3 cellular contexts compared by ENCODE assay signal in the genomic region with DNA sequence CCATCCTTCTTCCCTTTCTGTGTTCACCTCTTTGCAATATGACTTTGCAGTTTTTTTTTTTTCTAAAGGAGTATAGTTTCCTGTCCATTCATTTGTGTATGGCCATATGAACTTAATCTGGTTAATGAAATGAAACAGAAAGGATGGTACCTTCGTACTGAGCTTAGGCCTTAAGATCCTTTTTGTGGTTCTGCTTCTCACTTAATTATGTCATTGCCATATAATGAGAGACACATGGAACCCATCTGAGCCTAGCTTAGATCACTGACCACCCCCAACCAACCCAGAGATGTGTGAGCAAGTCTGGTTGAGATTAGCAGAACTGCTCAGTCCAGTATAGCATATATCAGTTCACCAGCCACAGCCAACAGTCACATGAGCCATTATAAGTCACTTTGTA.
TF ChIP-seq lines count a peak whose summit lies in the region.

No MANE protein-coding gene starts in this region.

TF ChIP-seq in SK-N-SH, 30 proteins besides CTCF, POLR2A, EP300 and RAD21 (continued from another document):
- no peak for TF ChIP-seq ELF1 (IDR thresholded peaks at IDR 0.05)
TF ChIP-seq in SK-N-SH: peak in this region for 0.

TF ChIP-seq in SK-N-SH treated with all-trans-retinoic acid at 6 μM for 48 hours, 23 proteins besides CTCF, POLR2A, EP300 and RAD21 (continued from another document):
- TF ChIP-seq, protein P1, sequence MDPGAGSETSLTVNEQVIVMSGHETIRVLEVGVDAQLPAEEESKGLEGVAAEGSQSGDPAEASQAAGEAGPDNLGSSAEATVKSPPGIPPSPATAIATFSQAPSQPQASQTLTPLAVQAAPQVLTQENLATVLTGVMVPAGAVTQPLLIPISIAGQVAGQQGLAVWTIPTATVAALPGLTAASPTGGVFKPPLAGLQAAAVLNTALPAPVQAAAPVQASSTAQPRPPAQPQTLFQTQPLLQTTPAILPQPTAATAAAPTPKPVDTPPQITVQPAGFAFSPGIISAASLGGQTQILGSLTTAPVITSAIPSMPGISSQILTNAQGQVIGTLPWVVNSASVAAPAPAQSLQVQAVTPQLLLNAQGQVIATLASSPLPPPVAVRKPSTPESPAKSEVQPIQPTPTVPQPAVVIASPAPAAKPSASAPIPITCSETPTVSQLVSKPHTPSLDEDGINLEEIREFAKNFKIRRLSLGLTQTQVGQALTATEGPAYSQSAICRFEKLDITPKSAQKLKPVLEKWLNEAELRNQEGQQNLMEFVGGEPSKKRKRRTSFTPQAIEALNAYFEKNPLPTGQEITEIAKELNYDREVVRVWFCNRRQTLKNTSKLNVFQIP (CRISPR knock-in tag; IDR thresholded peaks at IDR 0.05; ENCODE audit: borderline replicate concordance, low read depth), result no peak
- no peak for TF ChIP-seq ZFP3 (CRISPR knock-in tag; IDR thresholded peaks at IDR 0.05)
- TF ChIP-seq, protein P2, sequence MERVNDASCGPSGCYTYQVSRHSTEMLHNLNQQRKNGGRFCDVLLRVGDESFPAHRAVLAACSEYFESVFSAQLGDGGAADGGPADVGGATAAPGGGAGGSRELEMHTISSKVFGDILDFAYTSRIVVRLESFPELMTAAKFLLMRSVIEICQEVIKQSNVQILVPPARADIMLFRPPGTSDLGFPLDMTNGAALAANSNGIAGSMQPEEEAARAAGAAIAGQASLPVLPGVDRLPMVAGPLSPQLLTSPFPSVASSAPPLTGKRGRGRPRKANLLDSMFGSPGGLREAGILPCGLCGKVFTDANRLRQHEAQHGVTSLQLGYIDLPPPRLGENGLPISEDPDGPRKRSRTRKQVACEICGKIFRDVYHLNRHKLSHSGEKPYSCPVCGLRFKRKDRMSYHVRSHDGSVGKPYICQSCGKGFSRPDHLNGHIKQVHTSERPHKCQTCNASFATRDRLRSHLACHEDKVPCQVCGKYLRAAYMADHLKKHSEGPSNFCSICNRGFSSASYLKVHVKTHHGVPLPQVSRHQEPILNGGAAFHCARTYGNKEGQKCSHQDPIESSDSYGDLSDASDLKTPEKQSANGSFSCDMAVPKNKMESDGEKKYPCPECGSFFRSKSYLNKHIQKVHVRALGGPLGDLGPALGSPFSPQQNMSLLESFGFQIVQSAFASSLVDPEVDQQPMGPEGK (CRISPR knock-in tag; IDR thresholded peaks at IDR 0.05; ENCODE audit: borderline replicate concordance), result no peak
- TF ChIP-seq GLIS3 (CRISPR knock-in tag; IDR thresholded peaks at IDR 0.05), result no peak
- no peak for TF ChIP-seq RARB (CRISPR knock-in tag; IDR thresholded peaks at IDR 0.05)
- no peak for TF ChIP-seq TCF4 (CRISPR knock-in tag; IDR thresholded peaks at IDR 0.05; ENCODE audit: borderline replicate concordance)
- TF ChIP-seq PPARA (CRISPR knock-in tag; IDR thresholded peaks at IDR 0.05; ENCODE audit: borderline replicate concordance), result no peak
- TF ChIP-seq ZC3H10 (CRISPR knock-in tag; IDR thresholded peaks at IDR 0.05), result no peak
- TF ChIP-seq ISL1 (CRISPR knock-in tag; IDR thresholded peaks at IDR 0.05), result no peak
- TF ChIP-seq, protein P3, sequence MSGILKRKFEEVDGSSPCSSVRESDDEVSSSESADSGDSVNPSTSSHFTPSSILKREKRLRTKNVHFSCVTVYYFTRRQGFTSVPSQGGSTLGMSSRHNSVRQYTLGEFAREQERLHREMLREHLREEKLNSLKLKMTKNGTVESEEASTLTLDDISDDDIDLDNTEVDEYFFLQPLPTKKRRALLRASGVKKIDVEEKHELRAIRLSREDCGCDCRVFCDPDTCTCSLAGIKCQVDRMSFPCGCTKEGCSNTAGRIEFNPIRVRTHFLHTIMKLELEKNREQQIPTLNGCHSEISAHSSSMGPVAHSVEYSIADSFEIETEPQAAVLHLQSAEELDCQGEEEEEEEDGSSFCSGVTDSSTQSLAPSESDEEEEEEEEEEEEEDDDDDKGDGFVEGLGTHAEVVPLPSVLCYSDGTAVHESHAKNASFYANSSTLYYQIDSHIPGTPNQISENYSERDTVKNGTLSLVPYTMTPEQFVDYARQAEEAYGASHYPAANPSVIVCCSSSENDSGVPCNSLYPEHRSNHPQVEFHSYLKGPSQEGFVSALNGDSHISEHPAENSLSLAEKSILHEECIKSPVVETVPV (CRISPR knock-in tag; IDR thresholded peaks at IDR 0.05), result no peak
- TF ChIP-seq CSDC2 (CRISPR knock-in tag; IDR thresholded peaks at IDR 0.05), result no peak
- TF ChIP-seq, protein P4, sequence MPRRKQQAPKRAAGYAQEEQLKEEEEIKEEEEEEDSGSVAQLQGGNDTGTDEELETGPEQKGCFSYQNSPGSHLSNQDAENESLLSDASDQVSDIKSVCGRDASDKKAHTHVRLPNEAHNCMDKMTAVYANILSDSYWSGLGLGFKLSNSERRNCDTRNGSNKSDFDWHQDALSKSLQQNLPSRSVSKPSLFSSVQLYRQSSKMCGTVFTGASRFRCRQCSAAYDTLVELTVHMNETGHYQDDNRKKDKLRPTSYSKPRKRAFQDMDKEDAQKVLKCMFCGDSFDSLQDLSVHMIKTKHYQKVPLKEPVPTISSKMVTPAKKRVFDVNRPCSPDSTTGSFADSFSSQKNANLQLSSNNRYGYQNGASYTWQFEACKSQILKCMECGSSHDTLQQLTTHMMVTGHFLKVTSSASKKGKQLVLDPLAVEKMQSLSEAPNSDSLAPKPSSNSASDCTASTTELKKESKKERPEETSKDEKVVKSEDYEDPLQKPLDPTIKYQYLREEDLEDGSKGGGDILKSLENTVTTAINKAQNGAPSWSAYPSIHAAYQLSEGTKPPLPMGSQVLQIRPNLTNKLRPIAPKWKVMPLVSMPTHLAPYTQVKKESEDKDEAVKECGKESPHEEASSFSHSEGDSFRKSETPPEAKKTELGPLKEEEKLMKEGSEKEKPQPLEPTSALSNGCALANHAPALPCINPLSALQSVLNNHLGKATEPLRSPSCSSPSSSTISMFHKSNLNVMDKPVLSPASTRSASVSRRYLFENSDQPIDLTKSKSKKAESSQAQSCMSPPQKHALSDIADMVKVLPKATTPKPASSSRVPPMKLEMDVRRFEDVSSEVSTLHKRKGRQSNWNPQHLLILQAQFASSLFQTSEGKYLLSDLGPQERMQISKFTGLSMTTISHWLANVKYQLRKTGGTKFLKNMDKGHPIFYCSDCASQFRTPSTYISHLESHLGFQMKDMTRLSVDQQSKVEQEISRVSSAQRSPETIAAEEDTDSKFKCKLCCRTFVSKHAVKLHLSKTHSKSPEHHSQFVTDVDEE (CRISPR knock-in tag; IDR thresholded peaks at IDR 0.05), result no peak

TF ChIP-seq in GM12878, 131 proteins besides CTCF, POLR2A, EP300 and RAD21 (continued from another document):
- TF ChIP-seq, protein P5, sequence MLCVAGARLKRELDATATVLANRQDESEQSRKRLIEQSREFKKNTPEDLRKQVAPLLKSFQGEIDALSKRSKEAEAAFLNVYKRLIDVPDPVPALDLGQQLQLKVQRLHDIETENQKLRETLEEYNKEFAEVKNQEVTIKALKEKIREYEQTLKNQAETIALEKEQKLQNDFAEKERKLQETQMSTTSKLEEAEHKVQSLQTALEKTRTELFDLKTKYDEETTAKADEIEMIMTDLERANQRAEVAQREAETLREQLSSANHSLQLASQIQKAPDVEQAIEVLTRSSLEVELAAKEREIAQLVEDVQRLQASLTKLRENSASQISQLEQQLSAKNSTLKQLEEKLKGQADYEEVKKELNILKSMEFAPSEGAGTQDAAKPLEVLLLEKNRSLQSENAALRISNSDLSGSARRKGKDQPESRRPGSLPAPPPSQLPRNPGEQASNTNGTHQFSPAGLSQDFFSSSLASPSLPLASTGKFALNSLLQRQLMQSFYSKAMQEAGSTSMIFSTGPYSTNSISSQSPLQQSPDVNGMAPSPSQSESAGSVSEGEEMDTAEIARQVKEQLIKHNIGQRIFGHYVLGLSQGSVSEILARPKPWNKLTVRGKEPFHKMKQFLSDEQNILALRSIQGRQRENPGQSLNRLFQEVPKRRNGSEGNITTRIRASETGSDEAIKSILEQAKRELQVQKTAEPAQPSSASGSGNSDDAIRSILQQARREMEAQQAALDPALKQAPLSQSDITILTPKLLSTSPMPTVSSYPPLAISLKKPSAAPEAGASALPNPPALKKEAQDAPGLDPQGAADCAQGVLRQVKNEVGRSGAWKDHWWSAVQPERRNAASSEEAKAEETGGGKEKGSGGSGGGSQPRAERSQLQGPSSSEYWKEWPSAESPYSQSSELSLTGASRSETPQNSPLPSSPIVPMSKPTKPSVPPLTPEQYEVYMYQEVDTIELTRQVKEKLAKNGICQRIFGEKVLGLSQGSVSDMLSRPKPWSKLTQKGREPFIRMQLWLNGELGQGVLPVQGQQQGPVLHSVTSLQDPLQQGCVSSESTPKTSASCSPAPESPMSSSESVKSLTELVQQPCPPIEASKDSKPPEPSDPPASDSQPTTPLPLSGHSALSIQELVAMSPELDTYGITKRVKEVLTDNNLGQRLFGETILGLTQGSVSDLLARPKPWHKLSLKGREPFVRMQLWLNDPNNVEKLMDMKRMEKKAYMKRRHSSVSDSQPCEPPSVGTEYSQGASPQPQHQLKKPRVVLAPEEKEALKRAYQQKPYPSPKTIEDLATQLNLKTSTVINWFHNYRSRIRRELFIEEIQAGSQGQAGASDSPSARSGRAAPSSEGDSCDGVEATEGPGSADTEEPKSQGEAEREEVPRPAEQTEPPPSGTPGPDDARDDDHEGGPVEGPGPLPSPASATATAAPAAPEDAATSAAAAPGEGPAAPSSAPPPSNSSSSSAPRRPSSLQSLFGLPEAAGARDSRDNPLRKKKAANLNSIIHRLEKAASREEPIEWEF (IDR thresholded peaks at IDR 0.05; ENCODE audit: insufficient replicate concordance, low read depth, low read length), result no peak
- TF ChIP-seq, protein P6, sequence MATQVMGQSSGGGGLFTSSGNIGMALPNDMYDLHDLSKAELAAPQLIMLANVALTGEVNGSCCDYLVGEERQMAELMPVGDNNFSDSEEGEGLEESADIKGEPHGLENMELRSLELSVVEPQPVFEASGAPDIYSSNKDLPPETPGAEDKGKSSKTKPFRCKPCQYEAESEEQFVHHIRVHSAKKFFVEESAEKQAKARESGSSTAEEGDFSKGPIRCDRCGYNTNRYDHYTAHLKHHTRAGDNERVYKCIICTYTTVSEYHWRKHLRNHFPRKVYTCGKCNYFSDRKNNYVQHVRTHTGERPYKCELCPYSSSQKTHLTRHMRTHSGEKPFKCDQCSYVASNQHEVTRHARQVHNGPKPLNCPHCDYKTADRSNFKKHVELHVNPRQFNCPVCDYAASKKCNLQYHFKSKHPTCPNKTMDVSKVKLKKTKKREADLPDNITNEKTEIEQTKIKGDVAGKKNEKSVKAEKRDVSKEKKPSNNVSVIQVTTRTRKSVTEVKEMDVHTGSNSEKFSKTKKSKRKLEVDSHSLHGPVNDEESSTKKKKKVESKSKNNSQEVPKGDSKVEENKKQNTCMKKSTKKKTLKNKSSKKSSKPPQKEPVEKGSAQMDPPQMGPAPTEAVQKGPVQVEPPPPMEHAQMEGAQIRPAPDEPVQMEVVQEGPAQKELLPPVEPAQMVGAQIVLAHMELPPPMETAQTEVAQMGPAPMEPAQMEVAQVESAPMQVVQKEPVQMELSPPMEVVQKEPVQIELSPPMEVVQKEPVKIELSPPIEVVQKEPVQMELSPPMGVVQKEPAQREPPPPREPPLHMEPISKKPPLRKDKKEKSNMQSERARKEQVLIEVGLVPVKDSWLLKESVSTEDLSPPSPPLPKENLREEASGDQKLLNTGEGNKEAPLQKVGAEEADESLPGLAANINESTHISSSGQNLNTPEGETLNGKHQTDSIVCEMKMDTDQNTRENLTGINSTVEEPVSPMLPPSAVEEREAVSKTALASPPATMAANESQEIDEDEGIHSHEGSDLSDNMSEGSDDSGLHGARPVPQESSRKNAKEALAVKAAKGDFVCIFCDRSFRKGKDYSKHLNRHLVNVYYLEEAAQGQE (IDR thresholded peaks at IDR 0.05; ENCODE audit: low read depth, low read length), result no peak
- no peak for TF ChIP-seq GATAD2B (conservative IDR thresholded peaks at IDR 0.05; ENCODE audit: low read depth)
- TF ChIP-seq LARP7 (IDR thresholded peaks at IDR 0.05), result no peak
- TF ChIP-seq, protein P7, sequence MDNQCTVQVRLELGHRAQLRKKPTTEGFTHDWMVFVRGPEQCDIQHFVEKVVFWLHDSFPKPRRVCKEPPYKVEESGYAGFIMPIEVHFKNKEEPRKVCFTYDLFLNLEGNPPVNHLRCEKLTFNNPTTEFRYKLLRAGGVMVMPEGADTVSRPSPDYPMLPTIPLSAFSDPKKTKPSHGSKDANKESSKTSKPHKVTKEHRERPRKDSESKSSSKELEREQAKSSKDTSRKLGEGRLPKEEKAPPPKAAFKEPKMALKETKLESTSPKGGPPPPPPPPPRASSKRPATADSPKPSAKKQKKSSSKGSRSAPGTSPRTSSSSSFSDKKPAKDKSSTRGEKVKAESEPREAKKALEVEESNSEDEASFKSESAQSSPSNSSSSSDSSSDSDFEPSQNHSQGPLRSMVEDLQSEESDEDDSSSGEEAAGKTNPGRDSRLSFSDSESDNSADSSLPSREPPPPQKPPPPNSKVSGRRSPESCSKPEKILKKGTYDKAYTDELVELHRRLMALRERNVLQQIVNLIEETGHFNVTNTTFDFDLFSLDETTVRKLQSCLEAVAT (IDR thresholded peaks at IDR 0.05), result no peak
- TF ChIP-seq SIX5 (IDR thresholded peaks at IDR 0.05; ENCODE audit: low read depth, low read length, severe bottlenecking), result no peak
